ENCODE assay signal across 8 cellular contexts in the genomic region with DNA sequence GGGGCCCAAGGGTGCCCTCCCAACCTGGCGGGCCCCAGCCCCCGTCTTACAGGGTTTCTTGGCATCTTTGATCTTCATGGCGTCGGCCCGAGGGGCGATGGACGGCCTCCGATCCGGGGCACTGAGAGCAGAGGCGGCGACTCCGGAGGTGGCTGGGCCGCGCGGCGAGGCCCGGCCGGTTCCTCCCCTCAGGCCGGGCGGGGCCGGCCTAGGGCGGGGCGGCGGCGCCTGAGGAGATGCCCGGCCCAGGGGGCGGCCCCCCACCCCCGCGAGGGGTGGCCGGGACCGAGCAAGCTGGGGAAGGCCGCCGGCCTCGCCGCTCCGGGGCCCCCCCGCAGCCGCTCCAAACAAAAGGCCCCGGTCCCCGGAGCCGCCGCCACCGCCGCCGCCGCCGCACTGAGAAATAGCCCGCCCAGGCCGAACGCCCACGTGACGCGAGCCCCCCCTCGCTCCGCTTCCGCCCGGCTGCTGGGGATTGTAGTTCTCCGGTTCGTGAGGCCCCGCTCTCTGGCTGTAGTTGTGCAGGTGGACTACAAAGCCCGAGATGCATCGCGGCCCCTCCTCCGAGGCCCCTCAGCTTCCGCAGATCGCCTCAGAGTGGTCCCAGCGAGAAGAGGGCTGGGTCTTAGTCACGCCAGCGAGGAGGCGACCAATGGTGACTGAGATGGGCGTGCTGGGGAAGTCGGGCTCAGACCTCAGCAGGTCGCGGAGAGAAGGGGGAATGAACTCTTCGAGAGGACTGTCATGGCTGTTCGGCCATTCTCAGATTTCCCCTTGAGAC. TPM values are rescaled to one million over a fixed set of nuclear protein-coding genes. Genes with fewer than 3 reads are reported as not detected.
DNase-seq lines count a peak whose midpoint lies in the region; TF ChIP-seq lines count a peak whose summit lies in the region.

TSS of gene PANK3 (minus strand) at position 163 of the 781 bp plus-strand sequence. CDS start at position 78, 85 bp downstream.

- H3K9ac ChIP-seq in subcutaneous abdominal adipose tissue (ENCODE audit: low read length in 5 of 5), result peak within 1 kb of the TSS; percentile 90 to 99 (median 97)

- H3K4me3 ChIP-seq in HFF-Myc (replicated peaks; ENCODE audit: low read depth, low read length) (peak within 1 kb of the TSS; percentile 81), neuron (ENCODE audit: low read length) (peak within 1 kb of the TSS; percentile 99), subcutaneous abdominal adipose tissue (ENCODE audit: low read depth in 1 of 5, low read length in 5 of 5) (peak within 1 kb of the TSS; percentile 74 to 94 (median 93))

- peak; percentile 99 for DNase-seq in GM03348 (ENCODE audit: low spot score)
- peak; percentile 98 for DNase-seq in HFF-Myc (ENCODE audit: extremely low read depth, low read depth)
- peak; percentile 99 for DNase-seq in NAMALWA (ENCODE audit: low spot score)
- DNase-seq in SK-N-DZ (ENCODE audit: low spot score), result peak; percentile 99
- DNase-seq in activated naive CD4-positive, alpha-beta T cell treated with anti-CD3 and anti-CD28 coated beads for 36 hours, result peak; percentile 98
- DNase-seq in foreskin melanocyte, result peak; percentile 99

- H3K27me3 Mint-ChIP-seq in activated naive CD4-positive, alpha-beta T cell treated with anti-CD3 and anti-CD28 coated beads for 36 hours (ENCODE audit: low read depth), result no peaks in the 10 kb centered on the region

- peaks cover 12% of the 10 kb centered on the region for H3K36me3 Mint-ChIP-seq in activated naive CD4-positive, alpha-beta T cell treated with anti-CD3 and anti-CD28 coated beads for 36 hours (ENCODE audit: low read depth)

- no peak for TF ChIP-seq CTCF in HFF-Myc (IDR thresholded peaks at IDR 0.05; ENCODE audit: low read depth, low read length, missing control alignments)

- H2AFZ ChIP-seq in neuron (ENCODE audit: low read depth, low read length), result peak within 1 kb of the TSS; percentile 39

- peak within 1 kb of the TSS; percentile 92 for H3K27ac ChIP-seq in subcutaneous abdominal adipose tissue (ENCODE audit: low read depth, low read length)

- intact Hi-C loops in activated naive CD4-positive, alpha-beta T cell treated with anti-CD3 and anti-CD28 coated beads for 36 hours (cut with micrococcal nuclease), result loop anchor here (1.0 to 5.0 kb wide), 13 partner anchors 29 to 1228 kb away; partner anchors contain the start of genes FBLL1, RARS1, SPDL1 and WWC1

- H3K9me3 Mint-ChIP-seq in activated naive CD4-positive, alpha-beta T cell treated with anti-CD3 and anti-CD28 coated beads for 36 hours, result no peaks in the 10 kb centered on the region

- H3K27me3 ChIP-seq in neuron (ENCODE audit: insufficient read depth, low read length) (no peaks in the 10 kb centered on the region), subcutaneous abdominal adipose tissue (ENCODE audit: control insufficient read depth in 5 of 5, insufficient read depth in 4 of 5, low read length in 5 of 5) (no peaks in the 10 kb centered on the region)

- H3K4me3 Mint-ChIP-seq in activated naive CD4-positive, alpha-beta T cell treated with anti-CD3 and anti-CD28 coated beads for 36 hours, result peak within 1 kb of the TSS; percentile 89

- CTCF ChIA-PET in activated naive CD4-positive, alpha-beta T cell treated with anti-CD3 and anti-CD28 coated beads for 36 hours (lab: Charles Lee), result no interaction called here

- H3K36me3 ChIP-seq in neuron (ENCODE audit: insufficient read depth, low read length) (peaks cover 18% of the 10 kb centered on the region), subcutaneous abdominal adipose tissue (ENCODE audit: control insufficient read depth in 5 of 5, insufficient read depth in 5 of 5, low read length in 5 of 5) (no peaks in the 10 kb centered on the region)

- no peaks in the 10 kb centered on the region for H3K9me3 ChIP-seq in neuron (ENCODE audit: low read length)
- no peaks in the 10 kb centered on the region for H3K9me3 ChIP-seq in subcutaneous abdominal adipose tissue (ENCODE audit: control insufficient read depth in 5 of 5, low read length in 5 of 5)

- H3K27ac Mint-ChIP-seq in activated naive CD4-positive, alpha-beta T cell treated with anti-CD3 and anti-CD28 coated beads for 36 hours, result peak within 1 kb of the TSS; percentile 97

- peaks cover 19% of the 10 kb centered on the region for H3K4me1 ChIP-seq in neuron (ENCODE audit: insufficient read depth, low read length)
- H3K4me1 ChIP-seq in subcutaneous abdominal adipose tissue (ENCODE audit: control insufficient read depth in 5 of 5, insufficient read depth in 5 of 5, low read length in 5 of 5), result peaks cover 4 to 33% (median 26%) of the 10 kb centered on the region in 5 donors

- peaks cover 31% of the 10 kb centered on the region for H3K4me1 Mint-ChIP-seq in activated naive CD4-positive, alpha-beta T cell treated with anti-CD3 and anti-CD28 coated beads for 36 hours (ENCODE audit: low read depth)

RNA-seq across cellular contexts. Expression of gene PANK3, which starts in this region (rescaled TPM):
- 83.5 and 95.2 TPM in 2 replicates for polyA plus RNA-seq in SK-N-DZ (2014; cell fraction: cytosol; rRNA removed)
- 63.3 and 68.5 TPM in 2 replicates for polyA plus RNA-seq in SK-N-DZ (2014; cell fraction: nucleus; rRNA removed)
- 10 to 100 TPM; 44.9 to 45.1 TPM for total RNA-seq in activated naive CD4-positive, alpha-beta T cell treated with anti-CD3 and anti-CD28 coated beads for 36 hours

Comparison
In these comparisons a context has a peak if more than half of its experiments do, and no peak if none do; other contexts are left out.
1. Peak in every context shown above with its lines: DNase-seq, H3K4me3 ChIP-seq and H3K27ac ChIP-seq.